ENCODE assay signal across 36 cellular contexts in the genomic region with DNA sequence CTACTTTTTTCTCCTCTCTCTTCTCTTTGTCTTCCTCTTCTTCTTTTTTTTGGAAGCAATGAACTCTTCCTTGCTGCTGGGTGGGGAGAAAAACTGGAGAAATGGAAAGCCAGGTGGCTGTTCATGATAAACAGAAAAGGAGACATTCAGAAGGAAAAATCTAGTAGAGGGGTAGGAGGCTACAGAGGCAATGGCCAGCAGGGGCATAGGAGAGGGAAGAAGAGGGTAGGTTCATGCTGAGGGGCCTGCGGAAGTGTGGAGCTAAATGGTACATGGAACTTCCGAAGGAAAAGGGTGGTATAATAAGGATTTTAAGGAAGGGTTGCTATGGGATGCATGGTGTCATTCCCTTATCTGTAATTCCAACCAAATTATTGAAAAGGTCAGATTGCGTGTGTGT. TPM values are rescaled to one million over a fixed set of nuclear protein-coding genes. Genes with fewer than 3 reads are reported as not detected.
"Had no signal": no experiment of that assay in that cellular context is flagged by ENCODE, and none has a peak within 500 bp of the region (broad histone marks: within the 10 kb centered on the region; RNA-seq: fewer than 3 reads in every experiment).

No MANE protein-coding gene starts in this region.

- H3K4me1 ChIP-seq: ascending aorta, esophagus squamous epithelium, heart right ventricle, prostate gland, sigmoid colon, thyroid gland, upper lobe of right lung had no signal

- H3K9me3 Mint-ChIP-seq: activated CD4-positive, alpha-beta memory T cell treated with anti-CD3 and anti-CD28 coated beads for 36 hours; activated CD4-positive, alpha-beta T cell treated with anti-CD3 and anti-CD28 coated beads, Interleukin-2, amount 10 ng/mL, durations not matched to agents 24 days and 14 days; nephron had no signal

- ATAC-seq: heart right ventricle; left cardiac atrium; left ventricle myocardium superior; stimulated activated memory B cell treated with anti-CD40 and anti-IgM and Interleukin-4, amounts not matched to agents 10 μg/mL and 1 μg/mL and 100 μg/mL, for 72 hours; stimulated activated naive CD8-positive, alpha-beta T cell treated with anti-CD3 and anti-CD28 coated beads, Interleukin-15, amount 100 ng/mL, for 72 hours; upper lobe of right lung had no signal

- H3K27me3 Mint-ChIP-seq: activated CD4-positive, alpha-beta T cell treated with anti-CD3 and anti-CD28 coated beads, Interleukin-2, amount 10 ng/mL, durations not matched to agents 24 days and 14 days; activated naive CD4-positive, alpha-beta T cell treated with anti-CD3 and anti-CD28 coated beads, Interleukin-2, amount 10 ng/mL, durations not matched to agents 7 days and 5 days; activated naive CD8-positive, alpha-beta T cell treated with anti-CD3 and anti-CD28 coated beads, Interleukin-2, amount 10 ng/mL, durations not matched to agents 7 days and 5 days; activated T-cell treated with anti-CD3 and anti-CD28 coated beads, Interleukin-2, amount 50 U/mL, for 24 hours; central memory CD8-positive, alpha-beta T cell; stimulated activated naive CD8-positive, alpha-beta T cell treated with anti-CD3 and anti-CD28 coated beads, Interleukin-15, amount 100 ng/mL, for 72 hours had no signal

- DNase-seq: activated CD4-positive, alpha-beta memory T cell treated with anti-CD3 and anti-CD28 coated beads for 36 hours; activated CD4-positive, alpha-beta T cell treated with anti-CD3 and anti-CD28 coated beads, Interleukin-2, amount 10 ng/mL, durations not matched to agents 24 days and 14 days; activated CD4-positive, CD25-positive, alpha-beta regulatory T cell treated with anti-CD3 and anti-CD28 coated beads, Interleukin-2, amount 50 U/mL, for 72 hours; activated CD8-positive, alpha-beta memory T cell treated with anti-CD3 and anti-CD28 coated beads, Interleukin-2, amount 50 U/mL, for 48 hours; activated gamma-delta T cell; activated naive CD4-positive, alpha-beta T cell treated with anti-CD3 and anti-CD28 coated beads, Interleukin-2, amount 10 ng/mL, durations not matched to agents 7 days and 5 days; activated naive CD8-positive, alpha-beta T cell treated with anti-CD3 and anti-CD28 coated beads, Interleukin-2, amount 10 ng/mL, durations not matched to agents 7 days and 5 days; activated T-cell treated with anti-CD3 and anti-CD28 coated beads, Interleukin-2, amount 50 U/mL, for 24 hours; dermis blood vessel endothelial cell; effector CD4-positive, alpha-beta T cell; esophagus squamous epithelium; foreskin melanocyte; heart right ventricle; left cardiac atrium; left ventricle myocardium superior; ovary; retina; sigmoid colon; small intestine; stimulated activated CD4-positive, alpha-beta T cell treated with anti-CD3 and anti-CD28 coated beads, Interleukin-4, amount 100 ng/mL, for 24 hours; stimulated activated CD8-positive, alpha-beta memory T cell treated with anti-CD3 and anti-CD28 coated beads, Interleukin-4, amount 100 ng/mL, for 48 hours; stimulated activated naive CD8-positive, alpha-beta T cell treated with anti-CD3 and anti-CD28 coated beads, Interleukin-15, amount 100 ng/mL, for 72 hours; substantia nigra; T-helper 9 cell; thyroid gland; upper lobe of right lung had no signal

- H3K27ac ChIP-seq: ascending aorta, epithelial cell of prostate, esophagus squamous epithelium, heart right ventricle, neutrophil, ovary, prostate gland, sigmoid colon, thyroid gland, upper lobe of right lung, VCaP had no signal

- H3K4me3 Mint-ChIP-seq: activated CD4-positive, alpha-beta memory T cell treated with anti-CD3 and anti-CD28 coated beads for 36 hours; activated CD4-positive, alpha-beta T cell treated with anti-CD3 and anti-CD28 coated beads, Interleukin-2, amount 10 ng/mL, durations not matched to agents 24 days and 14 days; activated naive CD4-positive, alpha-beta T cell treated with anti-CD3 and anti-CD28 coated beads, Interleukin-2, amount 10 ng/mL, durations not matched to agents 7 days and 5 days; activated naive CD8-positive, alpha-beta T cell treated with anti-CD3 and anti-CD28 coated beads, Interleukin-2, amount 10 ng/mL, durations not matched to agents 7 days and 5 days; activated T-cell treated with anti-CD3 and anti-CD28 coated beads, Interleukin-2, amount 50 U/mL, for 24 hours; central memory CD8-positive, alpha-beta T cell; nephron; stimulated activated memory B cell treated with anti-CD40 and anti-IgM and Interleukin-4, amounts not matched to agents 10 μg/mL and 1 μg/mL and 100 μg/mL, for 72 hours; stimulated activated naive CD8-positive, alpha-beta T cell treated with anti-CD3 and anti-CD28 coated beads, Interleukin-15, amount 100 ng/mL, for 72 hours; T-helper 1 cell treated with Interleukin-12 subunit alpha and Interleukin-12 subunit beta and Interleukin-4 antibody, amounts not matched to agents 30 μg/mL and 1 μg/mL, for 36 hours had no signal

- H3K27me3 ChIP-seq: ascending aorta, ovary, sigmoid colon, thyroid gland, upper lobe of right lung had no signal

- H3K27ac Mint-ChIP-seq: activated CD4-positive, alpha-beta memory T cell treated with anti-CD3 and anti-CD28 coated beads for 36 hours; activated CD4-positive, alpha-beta T cell treated with anti-CD3 and anti-CD28 coated beads, Interleukin-2, amount 10 ng/mL, durations not matched to agents 24 days and 14 days; activated naive CD4-positive, alpha-beta T cell treated with anti-CD3 and anti-CD28 coated beads, Interleukin-2, amount 10 ng/mL, durations not matched to agents 7 days and 5 days; activated naive CD8-positive, alpha-beta T cell treated with anti-CD3 and anti-CD28 coated beads, Interleukin-2, amount 10 ng/mL, durations not matched to agents 7 days and 5 days; activated T-cell treated with anti-CD3 and anti-CD28 coated beads, Interleukin-2, amount 50 U/mL, for 24 hours; nephron; stimulated activated memory B cell treated with anti-CD40 and anti-IgM and Interleukin-4, amounts not matched to agents 10 μg/mL and 1 μg/mL and 100 μg/mL, for 72 hours; stimulated activated naive CD8-positive, alpha-beta T cell treated with anti-CD3 and anti-CD28 coated beads, Interleukin-15, amount 100 ng/mL, for 72 hours; T-helper 1 cell treated with Interleukin-12 subunit alpha and Interleukin-12 subunit beta and Interleukin-4 antibody, amounts not matched to agents 30 μg/mL and 1 μg/mL, for 36 hours had no signal

- H3K36me3 Mint-ChIP-seq: activated CD4-positive, alpha-beta memory T cell treated with anti-CD3 and anti-CD28 coated beads for 36 hours; activated naive CD4-positive, alpha-beta T cell treated with anti-CD3 and anti-CD28 coated beads, Interleukin-2, amount 10 ng/mL, durations not matched to agents 7 days and 5 days; activated naive CD8-positive, alpha-beta T cell treated with anti-CD3 and anti-CD28 coated beads, Interleukin-2, amount 10 ng/mL, durations not matched to agents 7 days and 5 days; stimulated activated memory B cell treated with anti-CD40 and anti-IgM and Interleukin-4, amounts not matched to agents 10 μg/mL and 1 μg/mL and 100 μg/mL, for 72 hours had no signal

- H3K4me1 Mint-ChIP-seq: activated CD4-positive, alpha-beta T cell treated with anti-CD3 and anti-CD28 coated beads, Interleukin-2, amount 10 ng/mL, durations not matched to agents 24 days and 14 days; activated naive CD4-positive, alpha-beta T cell treated with anti-CD3 and anti-CD28 coated beads, Interleukin-2, amount 10 ng/mL, durations not matched to agents 7 days and 5 days; activated naive CD8-positive, alpha-beta T cell treated with anti-CD3 and anti-CD28 coated beads, Interleukin-2, amount 10 ng/mL, durations not matched to agents 7 days and 5 days; central memory CD8-positive, alpha-beta T cell; nephron; stimulated activated memory B cell treated with anti-CD40 and anti-IgM and Interleukin-4, amounts not matched to agents 10 μg/mL and 1 μg/mL and 100 μg/mL, for 72 hours; stimulated activated naive CD8-positive, alpha-beta T cell treated with anti-CD3 and anti-CD28 coated beads, Interleukin-15, amount 100 ng/mL, for 72 hours had no signal

- H3K9me3 ChIP-seq: ascending aorta, esophagus squamous epithelium, heart right ventricle, neutrophil, ovary, prostate gland, sigmoid colon, thyroid gland, upper lobe of right lung had no signal

RNA-seq across cellular contexts. Expression of a gene that starts 17.5 kb away (rescaled TPM):
- total RNA-seq: activated CD4-positive, alpha-beta memory T cell treated with anti-CD3 and anti-CD28 coated beads for 36 hours; activated CD4-positive, alpha-beta T cell treated with anti-CD3 and anti-CD28 coated beads, Interleukin-2, amount 10 ng/mL, durations not matched to agents 24 days and 14 days; activated naive CD8-positive, alpha-beta T cell treated with anti-CD3 and anti-CD28 coated beads, Interleukin-2, amount 10 ng/mL, durations not matched to agents 7 days and 5 days; dermis blood vessel endothelial cell; lung microvascular endothelial cell; upper lobe of right lung had no signal
